Comparison of ENCODE assay signal across 2 cellular contexts in the genomic region with DNA sequence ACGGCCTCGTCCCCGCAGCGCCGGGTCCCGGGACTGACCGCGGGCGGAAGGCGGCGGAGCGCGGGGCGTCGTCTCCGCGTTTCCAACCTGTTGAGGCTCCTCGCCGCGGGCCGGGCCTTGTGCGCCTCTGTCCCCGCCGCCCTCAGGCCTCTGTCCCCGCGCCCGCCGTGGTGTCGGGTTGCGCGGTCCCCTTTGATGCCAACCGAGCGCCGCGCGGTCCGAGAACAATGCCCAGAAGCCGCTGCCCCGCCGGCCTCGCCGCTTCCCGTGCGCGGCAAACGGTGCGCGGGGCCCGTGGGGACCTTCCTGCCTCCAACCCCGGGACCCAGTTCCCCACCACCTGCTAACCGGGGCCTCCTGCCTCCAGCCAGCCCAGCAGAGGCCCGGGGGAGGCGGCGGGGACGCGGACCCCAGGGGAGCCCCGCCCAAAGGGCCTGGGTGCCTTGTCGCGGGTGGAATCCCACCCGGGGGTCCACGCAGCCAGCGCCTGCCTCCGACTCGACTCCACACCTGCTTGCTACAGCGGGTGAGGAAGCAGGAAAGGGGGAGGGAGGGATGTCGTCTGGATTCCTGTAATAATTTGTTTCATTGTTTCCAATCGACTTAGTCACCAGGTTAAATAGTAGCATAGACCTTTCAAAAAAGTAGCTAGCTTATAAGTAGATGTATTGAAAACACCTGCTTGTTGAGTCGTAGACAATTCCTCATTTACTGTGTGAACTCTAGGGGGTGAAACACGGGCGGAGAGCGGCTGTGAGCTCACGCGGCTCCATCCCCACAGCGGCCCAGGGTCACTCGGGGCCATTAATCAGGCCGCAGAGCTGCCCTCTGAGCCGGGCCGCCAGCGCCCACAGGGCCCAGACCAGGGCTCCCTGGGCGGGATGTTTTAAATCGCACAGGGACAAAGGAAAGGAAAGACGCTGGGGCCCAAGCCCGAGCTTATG.
TF ChIP-seq lines count a peak whose summit lies in the region.

No MANE protein-coding gene starts in this region.

TF ChIP-seq in A549, 52 proteins besides CTCF, POLR2A, EP300 and RAD21:
- TF ChIP-seq MAX (IDR thresholded peaks at IDR 0.05), result peak; percentile 32; the same call in 1 of the 2 replicates
- no peak for TF ChIP-seq HOXB5 (CRISPR knock-in tag; IDR thresholded peaks at IDR 0.05)
- TF ChIP-seq HMGXB4 (CRISPR knock-in tag; IDR thresholded peaks at IDR 0.05; ENCODE audit: borderline replicate concordance), result no peak
- TF ChIP-seq EHF (CRISPR knock-in tag; IDR thresholded peaks at IDR 0.05), result no peak
- TF ChIP-seq BHLHE40 (IDR thresholded peaks at IDR 0.05; ENCODE audit: low read depth, low read length), result no peak
- TF ChIP-seq HDAC2 (IDR thresholded peaks at IDR 0.05), result no peak
- TF ChIP-seq JUN (IDR thresholded peaks at IDR 0.05), result peak in 1 of 2 experiments; percentile 40; a peak in 1 of 5 replicates
- 0 out of 2 replicates have a peak, but pooled peaks have one; percentile 3 for TF ChIP-seq PHF8 (IDR thresholded peaks at IDR 0.05; ENCODE audit: borderline replicate concordance, low read depth)
- TF ChIP-seq CEBPB (IDR thresholded peaks at IDR 0.05), result no peak
- TF ChIP-seq ZFP36 (IDR thresholded peaks at IDR 0.05; ENCODE audit: borderline replicate concordance, partially characterized antibody), result no peak
- TF ChIP-seq RNF2 (IDR thresholded peaks at IDR 0.05; ENCODE audit: borderline replicate concordance, low read depth), result peak; percentile 69; the same call in 1 of the 2 replicates
- no peak for TF ChIP-seq NR3C1 (IDR thresholded peaks at IDR 0.05)
- TF ChIP-seq, protein P1, sequence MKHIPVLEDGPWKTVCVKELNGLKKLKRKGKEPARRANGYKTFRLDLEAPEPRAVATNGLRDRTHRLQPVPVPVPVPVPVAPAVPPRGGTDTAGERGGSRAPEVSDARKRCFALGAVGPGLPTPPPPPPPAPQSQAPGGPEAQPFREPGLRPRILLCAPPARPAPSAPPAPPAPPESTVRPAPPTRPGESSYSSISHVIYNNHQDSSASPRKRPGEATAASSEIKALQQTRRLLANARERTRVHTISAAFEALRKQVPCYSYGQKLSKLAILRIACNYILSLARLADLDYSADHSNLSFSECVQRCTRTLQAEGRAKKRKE (CRISPR knock-in tag; IDR thresholded peaks at IDR 0.05; ENCODE audit: low read depth), result no peak
- TF ChIP-seq FOSL2 (IDR thresholded peaks at IDR 0.05), result no peak
- no peak for TF ChIP-seq FOSL2 (CRISPR knock-in tag; IDR thresholded peaks at IDR 0.05)
- TF ChIP-seq RCOR1 (IDR thresholded peaks at IDR 0.05; ENCODE audit: low read depth, low read length), result no peak

TF ChIP-seq in IMR-90, 13 proteins besides CTCF, POLR2A, EP300 and RAD21:
- no peak for TF ChIP-seq MAZ (IDR thresholded peaks at IDR 0.05; ENCODE audit: borderline replicate concordance, low read depth, low read length)
- no peak for TF ChIP-seq FOS (IDR thresholded peaks at IDR 0.05; ENCODE audit: low read depth, low read length)
- no peak for TF ChIP-seq RFX5 (IDR thresholded peaks at IDR 0.05; ENCODE audit: low read depth, low read length)
- TF ChIP-seq MXI1 (IDR thresholded peaks at IDR 0.05; ENCODE audit: borderline replicate concordance, low read depth, low read length), result no peak
